ENCODE assay signal across 13 cellular contexts in genomic region chr17:78803161-78803845, GRCh38. TPM values are rescaled to one million over a fixed set of nuclear protein-coding genes. Genes with fewer than 3 reads are reported as not detected.
DNase-seq lines count a peak whose midpoint lies in the region; ATAC-seq and TF ChIP-seq lines count a peak whose summit lies in the region.
"Had no signal": no experiment of that assay in that cellular context is flagged by ENCODE, and none has a peak within 500 bp of the region (broad histone marks: within the 10 kb centered on the region; RNA-seq: fewer than 3 reads in every experiment).

No MANE protein-coding gene starts in this region.

- H3K36me3 Mint-ChIP-seq in stimulated activated naive CD8-positive, alpha-beta T cell treated with anti-CD3 and anti-CD28 coated beads, Interleukin-15, Interleukin-2, amounts not matched to agents 100 ng/mL and 50 ng/mL, for 24 hours (ENCODE audit: low read depth) = peaks cover 81% of the 10 kb centered on the region
- peaks cover 76% of the 10 kb centered on the region for H3K36me3 Mint-ChIP-seq in activated CD8-positive, alpha-beta T cell treated with anti-CD3 and anti-CD28 coated beads for 36 hours (ENCODE audit: low read depth)

- no peak for TF ChIP-seq POLR2A in vagina (IDR thresholded peaks at IDR 0.05)

- H3K27ac Mint-ChIP-seq in stimulated activated naive CD8-positive, alpha-beta T cell treated with anti-CD3 and anti-CD28 coated beads, Interleukin-15, Interleukin-2, amounts not matched to agents 100 ng/mL and 50 ng/mL, for 24 hours = peak overlapping the region; percentile 22
- peak overlapping the region; percentile 80 for H3K27ac Mint-ChIP-seq in activated CD8-positive, alpha-beta T cell treated with anti-CD3 and anti-CD28 coated beads for 36 hours

- H3K27me3 Mint-ChIP-seq in stimulated activated naive CD8-positive, alpha-beta T cell treated with anti-CD3 and anti-CD28 coated beads, Interleukin-15, Interleukin-2, amounts not matched to agents 100 ng/mL and 50 ng/mL, for 24 hours = no peaks in the 10 kb centered on the region
- no peaks in the 10 kb centered on the region for H3K27me3 Mint-ChIP-seq in activated CD8-positive, alpha-beta T cell treated with anti-CD3 and anti-CD28 coated beads for 36 hours

- H3K27ac ChIP-seq in left lung = no peak overlapping the region
- H3K27ac ChIP-seq in vagina = peak overlapping the region; percentile 11

- H3K4me3 ChIP-seq in left lung (no peak overlapping the region), vagina (no peak overlapping the region)

- H3K9me3 ChIP-seq in left lung (no peaks in the 10 kb centered on the region), vagina (no peaks in the 10 kb centered on the region)

- no peak for TF ChIP-seq CTCF in activated CD8-positive, alpha-beta T cell treated with anti-CD3 and anti-CD28 coated beads for 36 hours (IDR thresholded peaks at IDR 0.05)
- no peak for TF ChIP-seq CTCF in left lung (IDR thresholded peaks at IDR 0.05)
- TF ChIP-seq CTCF in vagina (IDR thresholded peaks at IDR 0.05) = no peak

- H3K27me3 ChIP-seq in left lung (no peaks in the 10 kb centered on the region), vagina (no peaks in the 10 kb centered on the region)

- H3K4me1 ChIP-seq in left lung (peaks cover 0 to 29% of the 10 kb centered on the region in 2 donors), vagina (peaks cover 9% of the 10 kb centered on the region)

- H3K4me1 Mint-ChIP-seq in stimulated activated naive CD8-positive, alpha-beta T cell treated with anti-CD3 and anti-CD28 coated beads, Interleukin-15, Interleukin-2, amounts not matched to agents 100 ng/mL and 50 ng/mL, for 24 hours (ENCODE audit: low read depth) = peaks cover 56% of the 10 kb centered on the region
- H3K4me1 Mint-ChIP-seq in activated CD8-positive, alpha-beta T cell treated with anti-CD3 and anti-CD28 coated beads for 36 hours (ENCODE audit: low read depth) = peaks cover 58% of the 10 kb centered on the region

- intact Hi-C loops in activated CD8-positive, alpha-beta T cell treated with anti-CD3 and anti-CD28 coated beads for 36 hours (cut with micrococcal nuclease) = no loop called here
- intact Hi-C loops in left lung (cut with DNase I) = no loop called here
- intact Hi-C loops in vagina (cut with DNase I) = no loop called here

- CTCF ChIA-PET in activated CD8-positive, alpha-beta T cell treated with anti-CD3 and anti-CD28 coated beads for 36 hours (lab: Charles Lee) = no interaction called here

- H3K9me3 Mint-ChIP-seq in stimulated activated naive CD8-positive, alpha-beta T cell treated with anti-CD3 and anti-CD28 coated beads, Interleukin-15, Interleukin-2, amounts not matched to agents 100 ng/mL and 50 ng/mL, for 24 hours = no peaks in the 10 kb centered on the region
- no peaks in the 10 kb centered on the region for H3K9me3 Mint-ChIP-seq in activated CD8-positive, alpha-beta T cell treated with anti-CD3 and anti-CD28 coated beads for 36 hours

- POLR2A ChIA-PET in activated CD8-positive, alpha-beta T cell treated with anti-CD3 and anti-CD28 coated beads for 36 hours (lab: Charles Lee) = interaction anchor here (0.8 to 2.2 kb wide), 5 partner anchors 9 to 18 kb away, joined by 3 to 6 read pairs (median 3); no protein-coding TSS in a partner anchor

- H3K36me3 ChIP-seq in left lung = peaks cover 0 to 91% of the 10 kb centered on the region in 2 donors
- peaks cover 0 to 62% of the 10 kb centered on the region in 2 donors for H3K36me3 ChIP-seq in vagina

- no peak for ATAC-seq in stimulated activated naive CD8-positive, alpha-beta T cell treated with anti-CD3 and anti-CD28 coated beads, Interleukin-15, Interleukin-2, amounts not matched to agents 100 U/mL and 50 U/mL, for 24 hours
- no peak for ATAC-seq in activated CD8-positive, alpha-beta T cell treated with anti-CD3 and anti-CD28 coated beads for 36 hours
- ATAC-seq in left lung = no peak
- ATAC-seq in GM19467 (IDR thresholded peaks at IDR 0.05; ENCODE audit: unreplicated experiment) = no peak

- H3K4me3 Mint-ChIP-seq in stimulated activated naive CD8-positive, alpha-beta T cell treated with anti-CD3 and anti-CD28 coated beads, Interleukin-15, Interleukin-2, amounts not matched to agents 100 ng/mL and 50 ng/mL, for 24 hours = no peak overlapping the region
- H3K4me3 Mint-ChIP-seq in activated CD8-positive, alpha-beta T cell treated with anti-CD3 and anti-CD28 coated beads for 36 hours = no peak overlapping the region

- DNase-seq in stimulated activated naive CD8-positive, alpha-beta T cell treated with anti-CD3 and anti-CD28 coated beads, Interleukin-15, Interleukin-2, amounts not matched to agents 100 U/mL and 50 U/mL, for 24 hours = no peak
- DNase-seq in activated CD8-positive, alpha-beta T cell treated with anti-CD3 and anti-CD28 coated beads for 36 hours = no peak
- DNase-seq in left lung = peak; percentile 56 to 90
- no peak for DNase-seq in vagina (ENCODE audit: extremely low spot score in 2 of 2)
- no peak for DNase-seq in DMS79 (lab: John Stamatoyannopoulos, UW)
- no peak for DNase-seq in CD1c-positive myeloid dendritic cell (ENCODE audit: extremely low spot score)
- DNase-seq: effector CD8-positive, alpha-beta T cell; HCEC 1CT; midbrain; NCI-H1930; NCI-H774 had no signal

RNA-seq across cellular contexts. Expression of gene CYTH1, which starts 21.2 kb away (rescaled TPM):
- 10 to 100 TPM; 95.1 to 96.0 TPM for total RNA-seq in activated CD8-positive, alpha-beta T cell treated with anti-CD3 and anti-CD28 coated beads for 36 hours
- total RNA-seq in left lung (10 to 100 TPM; 65.1 to 96.1 TPM), vagina (62.9 TPM)

RNA-seq across cellular contexts. Expression of gene USP36, which starts 37.3 kb away (rescaled TPM):
- total RNA-seq in activated CD8-positive, alpha-beta T cell treated with anti-CD3 and anti-CD28 coated beads for 36 hours = 10 to 100 TPM; 86.3 to 93.2 TPM
- total RNA-seq in left lung = 10 to 100 TPM; 29.2 to 44.2 TPM
- total RNA-seq in vagina = 71.2 TPM

Comparison
In these comparisons a context has a peak if more than half of its experiments do, and no peak if none do; other contexts are left out.
1. DNase-seq: peak in left lung (2 of 2); none in stimulated activated naive CD8-positive, alpha-beta T cell treated with anti-CD3 and anti-CD28 coated beads, Interleukin-15, Interleukin-2, amounts not matched to agents 100 U/mL and 50 U/mL, for 24 hours (single experiment), activated CD8-positive, alpha-beta T cell treated with anti-CD3 and anti-CD28 coated beads for 36 hours (single experiment), vagina (0 of 2), DMS79 (single experiment) and CD1c-positive myeloid dendritic cell (single experiment).